ENCODE assay signal across 1 cellular context in genomic region chr16:69754469-69755310, GRCh38.
TF ChIP-seq lines count a peak whose summit lies in the region.

TSS of gene NOB1 (minus strand) at chr16:69754926. CDS start at chr16:69754910, 16 bp downstream.

TF ChIP-seq in H1, 55 proteins besides CTCF, POLR2A, EP300 and RAD21 (continued from another document):
- TF ChIP-seq GABPA (IDR thresholded peaks at IDR 0.05; ENCODE audit: borderline replicate concordance, insufficient read depth, low read length): no peak
- no peak for TF ChIP-seq SIX5 (IDR thresholded peaks at IDR 0.05; ENCODE audit: low read depth, low read length)
- TF ChIP-seq SRF (IDR thresholded peaks at IDR 0.05; ENCODE audit: low read depth, low read length): peak; percentile 4; the same call in 1 of the 2 replicates
- TF ChIP-seq KDM4A (IDR thresholded peaks at IDR 0.05; ENCODE audit: low read depth, low read length, severe bottlenecking): peak; percentile 56
- TF ChIP-seq YY1 (IDR thresholded peaks at IDR 0.05; ENCODE audit: low read depth, low read length): peak; percentile 95
- TF ChIP-seq E2F6 (IDR thresholded peaks at IDR 0.05): peak; percentile 54
- TF ChIP-seq EGR1 (IDR thresholded peaks at IDR 0.05; ENCODE audit: borderline replicate concordance, low read depth, low read length): peak; percentile 48; the same call in 1 of the 2 replicates
- TF ChIP-seq CHD1 (IDR thresholded peaks at IDR 0.05; ENCODE audit: low read depth, low read length): no peak
- TF ChIP-seq ATF2 (IDR thresholded peaks at IDR 0.05; ENCODE audit: low read length): no peak
- TF ChIP-seq CBX8 (IDR thresholded peaks at IDR 0.05; ENCODE audit: borderline replicate concordance, low read depth, low read length): no peak
- peak in 1 of 2 experiments; percentile 80; a peak in 1 of 4 replicates for TF ChIP-seq HDAC2 (IDR thresholded peaks at IDR 0.05; ENCODE audit: borderline replicate concordance in 1 of 2, low read depth in 2 of 2, low read length in 2 of 2)
- no peak for TF ChIP-seq MAFK (IDR thresholded peaks at IDR 0.05; ENCODE audit: low read depth, low read length)
- peak; percentile 100 for TF ChIP-seq NRF1 (IDR thresholded peaks at IDR 0.05; ENCODE audit: low read depth, low read length)
- peak; percentile 96 for TF ChIP-seq TAF1 (IDR thresholded peaks at IDR 0.05; ENCODE audit: low read depth, low read length)
- TF ChIP-seq SAP30 (IDR thresholded peaks at IDR 0.05; ENCODE audit: insufficient read depth, insufficient replicate concordance, low read length): peak; percentile 29
- TF ChIP-seq SP2 (IDR thresholded peaks at IDR 0.05; ENCODE audit: low read length): no peak
- no peak for TF ChIP-seq USF2 (IDR thresholded peaks at IDR 0.05; ENCODE audit: low read length)
- no peak for TF ChIP-seq CTBP2 (IDR thresholded peaks at IDR 0.05; ENCODE audit: borderline replicate concordance, insufficient read depth, insufficient read length, low read length)
- no peak for TF ChIP-seq TCF12 (IDR thresholded peaks at IDR 0.05; ENCODE audit: low read depth, low read length)
- no peak for TF ChIP-seq CHD2 (IDR thresholded peaks at IDR 0.05; ENCODE audit: low read length)
- peak; percentile 39 for TF ChIP-seq TAF7 (optimal IDR thresholded peaks at IDR 0.05; ENCODE audit: borderline replicate concordance, low read depth, low read length)
- TF ChIP-seq KDM5A (IDR thresholded peaks at IDR 0.05; ENCODE audit: low read length): peak; percentile 78
- TF ChIP-seq, protein P1, sequence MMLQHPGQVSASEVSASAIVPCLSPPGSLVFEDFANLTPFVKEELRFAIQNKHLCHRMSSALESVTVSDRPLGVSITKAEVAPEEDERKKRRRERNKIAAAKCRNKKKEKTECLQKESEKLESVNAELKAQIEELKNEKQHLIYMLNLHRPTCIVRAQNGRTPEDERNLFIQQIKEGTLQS (IDR thresholded peaks at IDR 0.05; ENCODE audit: insufficient read depth, low read depth, low read length): peak; percentile 76; the same call in 1 of the 2 replicates
- TF ChIP-seq SP4 (IDR thresholded peaks at IDR 0.05; ENCODE audit: low read length): peak; percentile 89; the same call in 1 of the 2 replicates
- no peak for TF ChIP-seq BRCA1 (IDR thresholded peaks at IDR 0.05; ENCODE audit: low read depth, low read length)
- TF ChIP-seq BCL11A (IDR thresholded peaks at IDR 0.05; ENCODE audit: low read depth in 2 of 2, low read length in 2 of 2): no peak
- TF ChIP-seq SIRT6 (IDR thresholded peaks at IDR 0.05; ENCODE audit: low read length): no peak
- TF ChIP-seq CREB1 (IDR thresholded peaks at IDR 0.05): peak; percentile 47; the same call in 1 of the 2 replicates
- TF ChIP-seq PHF8 (conservative IDR thresholded peaks at IDR 0.05; ENCODE audit: low read depth, low read length): peak; percentile 99
- no peak for TF ChIP-seq GTF2F1 (IDR thresholded peaks at IDR 0.05; ENCODE audit: borderline replicate concordance, low read depth, low read length)
- no peak for TF ChIP-seq ZNF274 (IDR thresholded peaks at IDR 0.05; ENCODE audit: borderline replicate concordance, extremely low read depth, low read length)
- TF ChIP-seq RXRA (IDR thresholded peaks at IDR 0.05; ENCODE audit: insufficient read depth, low read depth, low read length): no peak
- no peak for TF ChIP-seq JUN (IDR thresholded peaks at IDR 0.05; ENCODE audit: low read depth, low read length)
- peak; percentile 86 for TF ChIP-seq TBP (IDR thresholded peaks at IDR 0.05; ENCODE audit: low read depth, low read length)
- 0 out of 2 replicates have a peak, but pooled peaks have one; percentile 43 for TF ChIP-seq RBBP5 (IDR thresholded peaks at IDR 0.05; ENCODE audit: borderline replicate concordance, low read depth, low read length)
- no peak for TF ChIP-seq HDAC6 (IDR thresholded peaks at IDR 0.05; ENCODE audit: low read depth, low read length)
- TF ChIP-seq POLR2AphosphoS5 (IDR thresholded peaks at IDR 0.05; ENCODE audit: low read depth, low read length): peak; percentile 96
- TF ChIP-seq SUZ12 (IDR thresholded peaks at IDR 0.05; ENCODE audit: low read length): no peak
